8 cellular contexts compared by ENCODE assay signal in genomic region chr2:98465456-98466201, GRCh38. TPM values are rescaled to one million over a fixed set of nuclear protein-coding genes. Genes with fewer than 3 reads are reported as not detected.
DNase-seq lines count a peak whose midpoint lies in the region; ATAC-seq and FAIRE-seq lines count a peak whose summit lies in the region.

No MANE protein-coding gene starts in this region.

- POLR2A ChIA-PET in activated CD4-positive, alpha-beta memory T cell treated with anti-CD3 and anti-CD28 coated beads for 36 hours (lab: Charles Lee), result interaction anchor here (0.7 to 4.5 kb wide), 12 partner anchors 9 to 40 kb away, joined by 3 to 25 read pairs (median 4); partner anchors contain the start of gene INPP4A

- no peaks in the 10 kb centered on the region for H3K27me3 Mint-ChIP-seq in activated CD4-positive, alpha-beta memory T cell treated with anti-CD3 and anti-CD28 coated beads for 36 hours

- CTCF ChIA-PET in activated CD4-positive, alpha-beta memory T cell treated with anti-CD3 and anti-CD28 coated beads for 36 hours (lab: Charles Lee), result interaction anchor here (0.7 to 5.0 kb wide), 8 partner anchors 9 to 52 kb away, joined by 3 to 20 read pairs (median 10); no protein-coding TSS in a partner anchor

- H3K4me1 ChIP-seq in rectal smooth muscle tissue (ENCODE audit: control insufficient read depth, insufficient read depth, low read length), result peaks cover 15% of the 10 kb centered on the region

- intact Hi-C loops in activated CD4-positive, alpha-beta memory T cell treated with anti-CD3 and anti-CD28 coated beads for 36 hours (cut with micrococcal nuclease), result loop anchor here (1.0 to 10.0 kb wide), 3 partner anchors 10 to 269 kb away; partner anchors contain the start of gene MGAT4A

- H3K9ac ChIP-seq in rectal smooth muscle tissue (ENCODE audit: low read length), result no peak overlapping the region

- H3K27ac Mint-ChIP-seq in activated CD4-positive, alpha-beta memory T cell treated with anti-CD3 and anti-CD28 coated beads for 36 hours, result peak overlapping the region; percentile 95

- no peak overlapping the region for H3K4me3 ChIP-seq in rectal smooth muscle tissue (ENCODE audit: low read length)

- peak; percentile 35 for ATAC-seq in GM18498 (IDR thresholded peaks at IDR 0.05; ENCODE audit: unreplicated experiment)
- ATAC-seq in HG03097 (IDR thresholded peaks at IDR 0.05; ENCODE audit: low FRiP score, unreplicated experiment), result peak; percentile 31
- ATAC-seq in HG02981 (IDR thresholded peaks at IDR 0.05; ENCODE audit: unreplicated experiment), result no peak

- H3K9me3 Mint-ChIP-seq in activated CD4-positive, alpha-beta memory T cell treated with anti-CD3 and anti-CD28 coated beads for 36 hours, result no peaks in the 10 kb centered on the region

- no peaks in the 10 kb centered on the region for H3K27me3 ChIP-seq in rectal smooth muscle tissue (ENCODE audit: control insufficient read depth, insufficient read depth, low read length)

- H3K27ac ChIP-seq in rectal smooth muscle tissue (ENCODE audit: low read depth, low read length), result peak overlapping the region; percentile 11

- peaks cover 85% of the 10 kb centered on the region for H3K4me1 Mint-ChIP-seq in activated CD4-positive, alpha-beta memory T cell treated with anti-CD3 and anti-CD28 coated beads for 36 hours (ENCODE audit: low read depth)

- H3K36me3 Mint-ChIP-seq in activated CD4-positive, alpha-beta memory T cell treated with anti-CD3 and anti-CD28 coated beads for 36 hours, result no peaks in the 10 kb centered on the region

- no peaks in the 10 kb centered on the region for H3K36me3 ChIP-seq in rectal smooth muscle tissue (ENCODE audit: control insufficient read depth, insufficient read depth, low read length)

- peak; percentile 1 to 27 for DNase-seq in NCI-H526 (lab: John Stamatoyannopoulos, UW)
- peak; percentile 79 for DNase-seq in activated CD4-positive, alpha-beta memory T cell treated with anti-CD3 and anti-CD28 coated beads for 36 hours
- peak; percentile 33 for DNase-seq in fibroblast of gingiva (ENCODE audit: low read depth)
- DNase-seq in HTR-8/SVneo (ENCODE audit: insufficient read length, low spot score), result no peak

- no peak for FAIRE-seq in HTR-8/SVneo (lab: Jason Lieb, UNC)

- H3K4me3 Mint-ChIP-seq in activated CD4-positive, alpha-beta memory T cell treated with anti-CD3 and anti-CD28 coated beads for 36 hours, result peak overlapping the region; percentile 68

RNA-seq across cellular contexts. Expression of gene INPP4A, which starts 21.0 kb away (rescaled TPM):
- 10 to 100 TPM; 40.7 to 42.0 TPM for total RNA-seq in activated CD4-positive, alpha-beta memory T cell treated with anti-CD3 and anti-CD28 coated beads for 36 hours
